Comparison of ENCODE assay signal across 10 cellular contexts in genomic region chr2:112821142-112821541, GRCh38. TPM values are rescaled to one million over a fixed set of nuclear protein-coding genes. Genes with fewer than 3 reads are reported as not detected.
DNase-seq lines count a peak whose midpoint lies in the region; ATAC-seq, FAIRE-seq and TF ChIP-seq lines count a peak whose summit lies in the region.
"Had no signal": no experiment of that assay in that cellular context is flagged by ENCODE, and none has a peak within 500 bp of the region (broad histone marks: within the 10 kb centered on the region; RNA-seq: fewer than 3 reads in every experiment).

No MANE protein-coding gene starts in this region.

- peak; percentile 47 for DNase-seq in Daoy (ENCODE audit: low read depth)
- DNase-seq in substantia nigra (lab: John Stamatoyannopoulos, UW), result no peak
- DNase-seq in endothelial cell (ENCODE audit: low spot score), result no peak
- no peak for DNase-seq in HTR-8/SVneo (ENCODE audit: insufficient read length, low spot score)
- DNase-seq in midbrain (lab: John Stamatoyannopoulos, UW), result no peak

- TF ChIP-seq CTCF in endothelial cell (IDR thresholded peaks at IDR 0.05; ENCODE audit: unreplicated experiment), result no peak

- H3K4me3 Mint-ChIP-seq in activated T-helper 17 cell treated with anti-CD3 and anti-CD28 coated beads, Interleukin-2, amount 50 U/mL, for 72 hours, result peak overlapping the region; percentile 30
- H3K4me3 Mint-ChIP-seq in endothelial cell (ENCODE audit: unreplicated experiment), result no peak overlapping the region
- H3K4me3 Mint-ChIP-seq: CD4-positive, CD25-positive, alpha-beta regulatory T cell had no signal

- peaks cover 19% of the 10 kb centered on the region for H3K4me1 Mint-ChIP-seq in activated T-helper 17 cell treated with anti-CD3 and anti-CD28 coated beads, Interleukin-2, amount 50 U/mL, for 72 hours
- peaks cover 7% of the 10 kb centered on the region for H3K4me1 Mint-ChIP-seq in endothelial cell (ENCODE audit: unreplicated experiment)

- FAIRE-seq in HTR-8/SVneo (lab: Jason Lieb, UNC), result no peak
- FAIRE-seq: astrocyte had no signal

- H3K36me3 Mint-ChIP-seq in activated T-helper 17 cell treated with anti-CD3 and anti-CD28 coated beads, Interleukin-2, amount 50 U/mL, for 72 hours (ENCODE audit: low read depth), result no peaks in the 10 kb centered on the region
- peaks cover 6% of the 10 kb centered on the region for H3K36me3 Mint-ChIP-seq in endothelial cell (ENCODE audit: low read depth, unreplicated experiment)

- H3K27ac ChIP-seq in substantia nigra (ENCODE audit: low read depth, low read length, poor library complexity, severe bottlenecking), result no peak overlapping the region

- H3K27me3 Mint-ChIP-seq in activated T-helper 17 cell treated with anti-CD3 and anti-CD28 coated beads, Interleukin-2, amount 50 U/mL, for 72 hours, result no peaks in the 10 kb centered on the region
- H3K27me3 Mint-ChIP-seq in endothelial cell (ENCODE audit: unreplicated experiment), result peaks cover 4% of the 10 kb centered on the region
- H3K27me3 Mint-ChIP-seq: CD4-positive, CD25-positive, alpha-beta regulatory T cell had no signal

- ATAC-seq in GM19328 (IDR thresholded peaks at IDR 0.05; ENCODE audit: unreplicated experiment) (peak; percentile 56), HG03135 (IDR thresholded peaks at IDR 0.05; ENCODE audit: unreplicated experiment) (peak; percentile 70)
- ATAC-seq in activated T-helper 17 cell treated with anti-CD3 and anti-CD28 coated beads, Interleukin-2, amount 50 U/mL, for 72 hours (replicated peaks), result peak; percentile 96

- no peaks in the 10 kb centered on the region for H3K9me3 Mint-ChIP-seq in activated T-helper 17 cell treated with anti-CD3 and anti-CD28 coated beads, Interleukin-2, amount 50 U/mL, for 72 hours
- no peaks in the 10 kb centered on the region for H3K9me3 Mint-ChIP-seq in endothelial cell (ENCODE audit: unreplicated experiment)
- H3K9me3 Mint-ChIP-seq: CD4-positive, CD25-positive, alpha-beta regulatory T cell had no signal

- H3K27ac Mint-ChIP-seq in activated T-helper 17 cell treated with anti-CD3 and anti-CD28 coated beads, Interleukin-2, amount 50 U/mL, for 72 hours, result peak overlapping the region; percentile 83
- no peak overlapping the region for H3K27ac Mint-ChIP-seq in endothelial cell (ENCODE audit: unreplicated experiment)
- H3K27ac Mint-ChIP-seq: CD4-positive, CD25-positive, alpha-beta regulatory T cell had no signal

RNA-seq across cellular contexts. Expression of gene IL1B, which starts 15.4 kb away (rescaled TPM):
- 12.4 and 13.5 TPM in 2 replicates for total RNA-seq in Daoy (2014; rRNA removed; shearing (Covaris generic))
- total RNA-seq in activated T-helper 17 cell treated with anti-CD3 and anti-CD28 coated beads, Interleukin-2, amount 50 U/mL, for 72 hours, result under 1 TPM in 1 of 2 donors, not detected in 1; 0.40 TPM
- total RNA-seq in endothelial cell (ENCODE audit: unreplicated experiment), result not detected
- total RNA-seq: astrocyte had no signal

RNA-seq across cellular contexts. Expression of gene IL1A, which starts 36.8 kb away (rescaled TPM):
- 26.0 and 29.8 TPM in 2 replicates for total RNA-seq in Daoy (2014; rRNA removed; shearing (Covaris generic))
- total RNA-seq in activated T-helper 17 cell treated with anti-CD3 and anti-CD28 coated beads, Interleukin-2, amount 50 U/mL, for 72 hours, result 10 to 100 TPM in 1 of 2 donors, 1 to 10 TPM in 1; 4.3 to 27.1 TPM
- 0.26 TPM for total RNA-seq in endothelial cell (ENCODE audit: unreplicated experiment)

RNA-seq across cellular contexts. Expression of gene CKAP2L, which starts 56.7 kb away (rescaled TPM):
- 25.5 and 31.7 TPM in 2 replicates for total RNA-seq in Daoy (2014; rRNA removed; shearing (Covaris generic))
- total RNA-seq in activated T-helper 17 cell treated with anti-CD3 and anti-CD28 coated beads, Interleukin-2, amount 50 U/mL, for 72 hours, result 10 to 100 TPM; 31.4 to 35.8 TPM
- total RNA-seq in endothelial cell (ENCODE audit: unreplicated experiment), result 5.5 TPM
